9 cellular contexts compared by ENCODE assay signal in the genomic region with DNA sequence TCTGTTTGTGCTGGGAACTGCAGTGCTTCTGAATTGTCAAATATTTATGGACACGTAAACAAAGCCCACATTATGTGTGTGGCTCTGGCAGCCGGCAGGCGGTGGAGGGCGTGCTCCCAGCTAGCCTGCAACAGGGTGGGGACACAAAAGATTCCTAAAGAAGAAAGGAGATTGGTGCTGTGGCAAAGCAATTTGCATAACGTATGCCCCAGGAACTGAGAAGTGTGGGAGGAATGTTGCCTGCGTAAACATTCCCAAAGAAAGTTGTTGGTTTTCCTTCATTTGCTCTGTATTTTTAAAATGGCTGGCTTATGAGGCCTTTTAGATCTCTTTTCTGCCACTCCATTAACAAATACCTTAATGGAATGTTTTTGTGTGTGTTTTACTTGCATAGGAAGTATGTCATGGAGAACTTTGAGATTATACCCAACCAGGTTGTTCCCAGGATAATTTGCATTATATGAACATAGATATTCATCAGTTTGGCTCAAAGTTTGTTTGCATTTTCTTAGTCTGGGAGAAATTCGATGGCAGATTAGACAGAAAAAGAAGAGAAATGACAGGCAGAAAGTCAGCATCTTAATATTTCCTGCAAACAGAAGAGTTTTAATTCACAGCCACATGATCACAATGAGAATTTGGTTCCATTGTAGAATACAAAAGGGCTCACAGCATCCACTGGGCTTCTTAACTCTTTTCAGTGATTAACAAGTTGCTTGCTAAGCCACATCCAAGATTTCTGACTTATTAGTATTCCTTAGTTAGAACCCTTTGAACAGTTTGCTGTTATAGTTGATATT. TPM values are rescaled to one million over a fixed set of nuclear protein-coding genes. Genes with fewer than 3 reads are reported as not detected.
DNase-seq lines count a peak whose midpoint lies in the region; ATAC-seq and TF ChIP-seq lines count a peak whose summit lies in the region.
"Had no signal": no experiment of that assay in that cellular context is flagged by ENCODE, and none has a peak within 500 bp of the region (broad histone marks: within the 10 kb centered on the region; RNA-seq: fewer than 3 reads in every experiment).

No MANE protein-coding gene starts in this region.

- H3K36me3 ChIP-seq in RWPE2 (ENCODE audit: low read depth) (peaks cover 18% of the 10 kb centered on the region), mucosa of stomach (ENCODE audit: control insufficient read depth, insufficient read depth, low read length) (no peaks in the 10 kb centered on the region)

- H3K4me3 ChIP-seq in RWPE2 (ENCODE audit: severe bottlenecking) (no peak overlapping the region), mucosa of stomach (ENCODE audit: low read length) (peak overlapping the region; percentile 94)

- DNase-seq in COLO829 (ENCODE audit: low spot score) (peak; percentile 97), RWPE2 (ENCODE audit: low spot score) (no peak), glutamatergic neuron (peak; percentile 25)
- no peak for DNase-seq in activated T-helper 1 cell treated with anti-CD3 and anti-CD28 coated beads, Interleukin-12 subunit alpha, Interleukin-12 subunit beta, Interleukin-2, Interleukin-4 antibody, amounts not matched to agents 30 ng/mL and 10 ng/mL and 1 ng/mL, durations not matched to agents 14 hours and 24 hours and 36 hours (ENCODE audit: low spot score)
- DNase-seq: T-helper 9 cell had no signal

- no peaks in the 10 kb centered on the region for H3K36me3 Mint-ChIP-seq in glutamatergic neuron (ENCODE audit: unreplicated experiment)
- peaks cover 12% of the 10 kb centered on the region for H3K36me3 Mint-ChIP-seq in activated T-helper 1 cell treated with anti-CD3 and anti-CD28 coated beads, Interleukin-12 subunit alpha, Interleukin-12 subunit beta, Interleukin-2, Interleukin-4 antibody, amounts not matched to agents 30 ng/mL and 10 ng/mL and 1 ng/mL, durations not matched to agents 14 hours and 24 hours and 36 hours (ENCODE audit: low read depth)

- peak; percentile 37; the same call in 2 of the 3 replicates for ATAC-seq in RWPE2 (ENCODE audit: low read depth)
- ATAC-seq in HG03045 (IDR thresholded peaks at IDR 0.05; ENCODE audit: unreplicated experiment): no peak
- ATAC-seq in GM18907 (IDR thresholded peaks at IDR 0.05; ENCODE audit: unreplicated experiment): no peak
- ATAC-seq in HG03460 (IDR thresholded peaks at IDR 0.05; ENCODE audit: unreplicated experiment): no peak

- H3K27me3 ChIP-seq in RWPE2 (ENCODE audit: insufficient read depth, poor library complexity, severe bottlenecking) (no peaks in the 10 kb centered on the region), mucosa of stomach (ENCODE audit: control insufficient read depth, insufficient read depth, low read length) (no peaks in the 10 kb centered on the region)

- intact Hi-C loops in activated T-helper 1 cell treated with anti-CD3 and anti-CD28 coated beads, Interleukin-12 subunit alpha, Interleukin-12 subunit beta, Interleukin-2, Interleukin-4 antibody, amounts not matched to agents 30 ng/mL and 10 ng/mL and 1 ng/mL, durations not matched to agents 14 hours and 24 hours and 36 hours (cut with micrococcal nuclease): loop anchor here (2.0 kb wide), 1 partner anchor 113 kb away; a partner anchor contains a TSS

- H3K27ac ChIP-seq in RWPE2 (ENCODE audit: poor library complexity, severe bottlenecking): no peak overlapping the region

- H3K4me1 Mint-ChIP-seq in glutamatergic neuron (ENCODE audit: low read depth, unreplicated experiment): peaks cover 13% of the 10 kb centered on the region
- peaks cover 9% of the 10 kb centered on the region for H3K4me1 Mint-ChIP-seq in activated T-helper 1 cell treated with anti-CD3 and anti-CD28 coated beads, Interleukin-12 subunit alpha, Interleukin-12 subunit beta, Interleukin-2, Interleukin-4 antibody, amounts not matched to agents 30 ng/mL and 10 ng/mL and 1 ng/mL, durations not matched to agents 14 hours and 24 hours and 36 hours (ENCODE audit: low read depth)

- peak overlapping the region; percentile 80 for H3K27ac Mint-ChIP-seq in glutamatergic neuron (ENCODE audit: unreplicated experiment)
- H3K27ac Mint-ChIP-seq in activated T-helper 1 cell treated with anti-CD3 and anti-CD28 coated beads, Interleukin-12 subunit alpha, Interleukin-12 subunit beta, Interleukin-2, Interleukin-4 antibody, amounts not matched to agents 30 ng/mL and 10 ng/mL and 1 ng/mL, durations not matched to agents 14 hours and 24 hours and 36 hours: no peak overlapping the region

- H3K9ac ChIP-seq in mucosa of stomach (ENCODE audit: low read length): peak overlapping the region; percentile 82

- no peak for TF ChIP-seq CTCF in RWPE2 (IDR thresholded peaks at IDR 0.05; ENCODE audit: poor library complexity, severe bottlenecking)
- no peak for TF ChIP-seq CTCF in glutamatergic neuron (IDR thresholded peaks at IDR 0.05; ENCODE audit: partially characterized antibody, unreplicated experiment)

- peaks cover 5% of the 10 kb centered on the region for H3K4me1 ChIP-seq in RWPE2 (ENCODE audit: insufficient read depth, poor library complexity, severe bottlenecking)
- peaks cover 20% of the 10 kb centered on the region for H3K4me1 ChIP-seq in mucosa of stomach (ENCODE audit: control insufficient read depth, insufficient read depth, low read length)

- H3K27me3 Mint-ChIP-seq in glutamatergic neuron (ENCODE audit: unreplicated experiment): no peaks in the 10 kb centered on the region
- H3K27me3 Mint-ChIP-seq in activated T-helper 1 cell treated with anti-CD3 and anti-CD28 coated beads, Interleukin-12 subunit alpha, Interleukin-12 subunit beta, Interleukin-2, Interleukin-4 antibody, amounts not matched to agents 30 ng/mL and 10 ng/mL and 1 ng/mL, durations not matched to agents 14 hours and 24 hours and 36 hours (ENCODE audit: insufficient read depth): peaks cover 2% of the 10 kb centered on the region

- no peaks in the 10 kb centered on the region for H3K9me3 Mint-ChIP-seq in glutamatergic neuron (ENCODE audit: unreplicated experiment)
- no peaks in the 10 kb centered on the region for H3K9me3 Mint-ChIP-seq in activated T-helper 1 cell treated with anti-CD3 and anti-CD28 coated beads, Interleukin-12 subunit alpha, Interleukin-12 subunit beta, Interleukin-2, Interleukin-4 antibody, amounts not matched to agents 30 ng/mL and 10 ng/mL and 1 ng/mL, durations not matched to agents 14 hours and 24 hours and 36 hours

- no peaks in the 10 kb centered on the region for H3K9me3 ChIP-seq in RWPE2 (ENCODE audit: severe bottlenecking)
- no peaks in the 10 kb centered on the region for H3K9me3 ChIP-seq in mucosa of stomach (ENCODE audit: control insufficient read depth, low read length)

- H3K4me3 Mint-ChIP-seq in glutamatergic neuron (ENCODE audit: unreplicated experiment): peak overlapping the region; percentile 71
- H3K4me3 Mint-ChIP-seq in activated T-helper 1 cell treated with anti-CD3 and anti-CD28 coated beads, Interleukin-12 subunit alpha, Interleukin-12 subunit beta, Interleukin-2, Interleukin-4 antibody, amounts not matched to agents 30 ng/mL and 10 ng/mL and 1 ng/mL, durations not matched to agents 14 hours and 24 hours and 36 hours: no peak overlapping the region

RNA-seq across cellular contexts. Expression of a gene that starts 41.8 kb away (rescaled TPM):
- 55.0 TPM for total RNA-seq in glutamatergic neuron (ENCODE audit: unreplicated experiment)
- total RNA-seq in activated T-helper 1 cell treated with anti-CD3 and anti-CD28 coated beads, Interleukin-12 subunit alpha, Interleukin-12 subunit beta, Interleukin-2, Interleukin-4 antibody, amounts not matched to agents 30 ng/mL and 10 ng/mL and 1 ng/mL, durations not matched to agents 14 hours and 24 hours and 36 hours: 52.0 and 54.5 TPM in 2 replicates

RNA-seq across cellular contexts. Expression of a gene that starts 46.2 kb away (rescaled TPM):
- total RNA-seq in glutamatergic neuron (ENCODE audit: unreplicated experiment): 27.2 TPM
- total RNA-seq in activated T-helper 1 cell treated with anti-CD3 and anti-CD28 coated beads, Interleukin-12 subunit alpha, Interleukin-12 subunit beta, Interleukin-2, Interleukin-4 antibody, amounts not matched to agents 30 ng/mL and 10 ng/mL and 1 ng/mL, durations not matched to agents 14 hours and 24 hours and 36 hours: 15.2 and 16.0 TPM in 2 replicates

Comparison
In these comparisons a context has a peak if more than half of its experiments do, and no peak if none do; other contexts are left out.
1. DNase-seq: peak in COLO829 (single experiment) and glutamatergic neuron (single experiment); none in RWPE2 (single experiment) and activated T-helper 1 cell treated with anti-CD3 and anti-CD28 coated beads, Interleukin-12 subunit alpha, Interleukin-12 subunit beta, Interleukin-2, Interleukin-4 antibody, amounts not matched to agents 30 ng/mL and 10 ng/mL and 1 ng/mL, durations not matched to agents 14 hours and 24 hours and 36 hours (single experiment).